19 cellular contexts compared by ENCODE assay signal in genomic region chr2:146814971-146815370, GRCh38.
"Had no signal": no experiment of that assay in that cellular context is flagged by ENCODE, and none has a peak within 500 bp of the region (broad histone marks: within the 10 kb centered on the region; RNA-seq: fewer than 3 reads in every experiment).

No MANE protein-coding gene starts in this region.

- H3K4me1 Mint-ChIP-seq: activated T-helper 17 cell treated with anti-CD3 and anti-CD28 coated beads, Interleukin-2, amount 50 U/mL, for 72 hours; naive thymus-derived CD8-positive, alpha-beta T cell had no signal

- H3K36me3 ChIP-seq: gastrocnemius medialis, left lung, neural progenitor cell, right atrium auricular region, upper lobe of right lung had no signal

- DNase-seq: activated CD4-positive, alpha-beta T cell treated with anti-CD3 and anti-CD28 coated beads for 1 hour; activated CD4-positive, alpha-beta T cell treated with anti-CD3 and anti-CD28 coated beads, Interleukin-2, amount 50 U/mL, for 1 hour; activated CD8-positive, alpha-beta memory T cell treated with anti-CD3 and anti-CD28 coated beads, Interleukin-2, amount 50 U/mL, for 4 hours; activated T-cell treated with anti-CD3 and anti-CD28 coated beads, Interleukin-2, amount 50 U/mL, for 24 hours; cortex of kidney; gastrocnemius medialis; hypothalamus; left lung; naive thymus-derived CD8-positive, alpha-beta T cell; stimulated activated CD4-positive, alpha-beta T cell treated with anti-CD3 and anti-CD28 coated beads, Interleukin-4, amount 100 ng/mL, for 24 hours; stimulated activated naive CD4-positive, alpha-beta T cell treated with Interleukin-2 at 50 U/mL for 16 hours; T-helper 9 cell; upper lobe of right lung had no signal

- H3K4me1 ChIP-seq: gastrocnemius medialis, left lung, right atrium auricular region, upper lobe of right lung had no signal

- H2AFZ ChIP-seq: neural progenitor cell had no signal

- H3K27me3 Mint-ChIP-seq: activated T-cell treated with anti-CD3 and anti-CD28 coated beads, Interleukin-2, amount 50 U/mL, for 24 hours; activated T-helper 17 cell treated with anti-CD3 and anti-CD28 coated beads, Interleukin-2, amount 50 U/mL, for 72 hours; naive thymus-derived CD8-positive, alpha-beta T cell; progenitor cell of endocrine pancreas had no signal

- H3K4me3 ChIP-seq: gastrocnemius medialis, left lung, lung, neural progenitor cell, right atrium auricular region, upper lobe of right lung had no signal

- H3K36me3 Mint-ChIP-seq: naive thymus-derived CD8-positive, alpha-beta T cell had no signal

- H3K27ac Mint-ChIP-seq: activated naive CD4-positive, alpha-beta T cell treated with anti-CD3 and anti-CD28 coated beads, Interleukin-2, amount 50 U/mL, for 72 hours; activated T-cell treated with anti-CD3 and anti-CD28 coated beads, Interleukin-2, amount 50 U/mL, for 24 hours; activated T-helper 17 cell treated with anti-CD3 and anti-CD28 coated beads, Interleukin-2, amount 50 U/mL, for 72 hours; naive thymus-derived CD8-positive, alpha-beta T cell; neural progenitor cell; progenitor cell of endocrine pancreas had no signal

- H3K27ac ChIP-seq: gastrocnemius medialis, left lung, neural progenitor cell, right atrium auricular region, upper lobe of right lung had no signal

- H3K9ac ChIP-seq: neural progenitor cell had no signal

- H3K9me3 ChIP-seq: gastrocnemius medialis, upper lobe of right lung had no signal

- H3K4me2 ChIP-seq: neural progenitor cell had no signal

- H3K9me3 Mint-ChIP-seq: activated T-helper 17 cell treated with anti-CD3 and anti-CD28 coated beads, Interleukin-2, amount 50 U/mL, for 72 hours had no signal

- H3K27me3 ChIP-seq: gastrocnemius medialis, left lung, neural progenitor cell, right atrium auricular region, upper lobe of right lung had no signal

- ATAC-seq: activated naive CD4-positive, alpha-beta T cell treated with anti-CD3 and anti-CD28 coated beads, Interleukin-2, amount 50 U/mL, for 72 hours; activated T-helper 17 cell treated with anti-CD3 and anti-CD28 coated beads, Interleukin-2, amount 50 U/mL, for 72 hours; gastrocnemius medialis; left lung; naive thymus-derived CD8-positive, alpha-beta T cell; upper lobe of right lung had no signal

- H3K4me3 Mint-ChIP-seq: activated T-cell treated with anti-CD3 and anti-CD28 coated beads, Interleukin-2, amount 50 U/mL, for 24 hours; activated T-helper 17 cell treated with anti-CD3 and anti-CD28 coated beads, Interleukin-2, amount 50 U/mL, for 72 hours; naive thymus-derived CD8-positive, alpha-beta T cell; neural progenitor cell had no signal
